8 cellular contexts compared by ENCODE assay signal in genomic region chr10:77835669-77836086, GRCh38.
DNase-seq lines count a peak whose midpoint lies in the region; TF ChIP-seq lines count a peak whose summit lies in the region.
"Had no signal": no experiment of that assay in that cellular context is flagged by ENCODE, and none has a peak within 500 bp of the region (broad histone marks: within the 10 kb centered on the region; RNA-seq: fewer than 3 reads in every experiment).

No MANE protein-coding gene starts in this region.

- peak overlapping the region; percentile 52 for H3K4me2 ChIP-seq in parathyroid adenoma (ENCODE audit: low read length)

- peaks cover 52% of the 10 kb centered on the region for H3K79me2 ChIP-seq in parathyroid adenoma

- H3K9me3 ChIP-seq in parathyroid adenoma (ENCODE audit: control insufficient read depth, low read length), result no peaks in the 10 kb centered on the region
- H3K9me3 ChIP-seq: stomach had no signal

- no peak overlapping the region for H3K9ac ChIP-seq in parathyroid adenoma

- TF ChIP-seq CTCF in parathyroid adenoma (IDR thresholded peaks at IDR 0.05), result no peak

- peaks cover 15% of the 10 kb centered on the region for H3K4me1 ChIP-seq in parathyroid adenoma

- peak; percentile 36 for DNase-seq in DMS79 (lab: John Stamatoyannopoulos, UW)
- no peak for DNase-seq in epithelial cell of prostate (ENCODE audit: low read depth, low spot score)
- no peak for DNase-seq in activated CD8-positive, alpha-beta memory T cell treated with anti-CD3 and anti-CD28 coated beads, Interleukin-2, amount 50 U/mL, for 4 hours
- DNase-seq in T-helper 9 cell, result no peak
- DNase-seq in stimulated activated CD4-positive, alpha-beta T cell treated with anti-CD3 and anti-CD28 coated beads, Interleukin-2, amount 100 ng/mL, for 48 hours, result no peak

- no peak overlapping the region for H3K4me3 ChIP-seq in parathyroid adenoma (ENCODE audit: low read depth, low read length)
- H3K4me3 ChIP-seq: stomach had no signal

- no peaks in the 10 kb centered on the region for H3K27me3 ChIP-seq in parathyroid adenoma (ENCODE audit: control insufficient read depth, insufficient read depth, low read length)
- H3K27me3 ChIP-seq: stomach had no signal

- H3K36me3 ChIP-seq in parathyroid adenoma (ENCODE audit: control insufficient read depth, insufficient read depth, low read length), result no peaks in the 10 kb centered on the region

- no peak overlapping the region for H2AFZ ChIP-seq in parathyroid adenoma

- H3K27ac ChIP-seq in epithelial cell of prostate (peak overlapping the region; percentile 47), parathyroid adenoma (peak overlapping the region; percentile 46)

TF ChIP-seq in PFSK-1, 5 proteins besides CTCF, POLR2A, EP300 and RAD21:
- TF ChIP-seq, protein P1, sequence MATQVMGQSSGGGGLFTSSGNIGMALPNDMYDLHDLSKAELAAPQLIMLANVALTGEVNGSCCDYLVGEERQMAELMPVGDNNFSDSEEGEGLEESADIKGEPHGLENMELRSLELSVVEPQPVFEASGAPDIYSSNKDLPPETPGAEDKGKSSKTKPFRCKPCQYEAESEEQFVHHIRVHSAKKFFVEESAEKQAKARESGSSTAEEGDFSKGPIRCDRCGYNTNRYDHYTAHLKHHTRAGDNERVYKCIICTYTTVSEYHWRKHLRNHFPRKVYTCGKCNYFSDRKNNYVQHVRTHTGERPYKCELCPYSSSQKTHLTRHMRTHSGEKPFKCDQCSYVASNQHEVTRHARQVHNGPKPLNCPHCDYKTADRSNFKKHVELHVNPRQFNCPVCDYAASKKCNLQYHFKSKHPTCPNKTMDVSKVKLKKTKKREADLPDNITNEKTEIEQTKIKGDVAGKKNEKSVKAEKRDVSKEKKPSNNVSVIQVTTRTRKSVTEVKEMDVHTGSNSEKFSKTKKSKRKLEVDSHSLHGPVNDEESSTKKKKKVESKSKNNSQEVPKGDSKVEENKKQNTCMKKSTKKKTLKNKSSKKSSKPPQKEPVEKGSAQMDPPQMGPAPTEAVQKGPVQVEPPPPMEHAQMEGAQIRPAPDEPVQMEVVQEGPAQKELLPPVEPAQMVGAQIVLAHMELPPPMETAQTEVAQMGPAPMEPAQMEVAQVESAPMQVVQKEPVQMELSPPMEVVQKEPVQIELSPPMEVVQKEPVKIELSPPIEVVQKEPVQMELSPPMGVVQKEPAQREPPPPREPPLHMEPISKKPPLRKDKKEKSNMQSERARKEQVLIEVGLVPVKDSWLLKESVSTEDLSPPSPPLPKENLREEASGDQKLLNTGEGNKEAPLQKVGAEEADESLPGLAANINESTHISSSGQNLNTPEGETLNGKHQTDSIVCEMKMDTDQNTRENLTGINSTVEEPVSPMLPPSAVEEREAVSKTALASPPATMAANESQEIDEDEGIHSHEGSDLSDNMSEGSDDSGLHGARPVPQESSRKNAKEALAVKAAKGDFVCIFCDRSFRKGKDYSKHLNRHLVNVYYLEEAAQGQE (IDR thresholded peaks at IDR 0.05; ENCODE audit: insufficient read depth in 1 of 2, low read depth in 2 of 2, low read length in 2 of 2), result no peak
- TF ChIP-seq POLR2AphosphoS5 (IDR thresholded peaks at IDR 0.05; ENCODE audit: low read depth, low read length) (no peak), FOXP2 (optimal IDR thresholded peaks at IDR 0.05; ENCODE audit: borderline replicate concordance, extremely low read depth, extremely low read length, insufficient read depth) (peak; percentile 73), TAF1 (IDR thresholded peaks at IDR 0.05; ENCODE audit: borderline replicate concordance, insufficient read depth, low read length) (no peak)
